Comparison of ENCODE assay signal across 1 cellular context in the genomic region with DNA sequence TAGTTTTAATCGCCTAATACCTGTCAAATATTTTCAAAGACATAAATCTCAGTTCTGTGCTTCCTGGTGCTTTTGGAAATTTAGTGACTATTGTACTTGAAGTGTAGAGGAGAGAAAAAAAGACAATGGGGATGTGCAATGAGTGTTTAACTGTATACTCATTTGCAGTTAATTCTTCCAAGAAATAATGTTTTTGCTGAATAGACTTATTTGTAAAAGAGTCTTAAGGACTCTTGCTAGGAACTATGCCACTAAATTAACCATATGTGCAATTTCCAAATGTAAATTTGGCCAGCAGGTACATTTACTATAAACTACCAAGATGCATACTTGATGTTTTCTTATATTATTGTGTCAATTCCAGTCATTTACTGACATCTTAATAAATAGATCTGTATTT.
TF ChIP-seq lines count a peak whose summit lies in the region.

No MANE protein-coding gene starts in this region.

TF ChIP-seq in HEK293, 187 proteins besides CTCF, POLR2A, EP300 and RAD21:
- TF ChIP-seq, protein P1, sequence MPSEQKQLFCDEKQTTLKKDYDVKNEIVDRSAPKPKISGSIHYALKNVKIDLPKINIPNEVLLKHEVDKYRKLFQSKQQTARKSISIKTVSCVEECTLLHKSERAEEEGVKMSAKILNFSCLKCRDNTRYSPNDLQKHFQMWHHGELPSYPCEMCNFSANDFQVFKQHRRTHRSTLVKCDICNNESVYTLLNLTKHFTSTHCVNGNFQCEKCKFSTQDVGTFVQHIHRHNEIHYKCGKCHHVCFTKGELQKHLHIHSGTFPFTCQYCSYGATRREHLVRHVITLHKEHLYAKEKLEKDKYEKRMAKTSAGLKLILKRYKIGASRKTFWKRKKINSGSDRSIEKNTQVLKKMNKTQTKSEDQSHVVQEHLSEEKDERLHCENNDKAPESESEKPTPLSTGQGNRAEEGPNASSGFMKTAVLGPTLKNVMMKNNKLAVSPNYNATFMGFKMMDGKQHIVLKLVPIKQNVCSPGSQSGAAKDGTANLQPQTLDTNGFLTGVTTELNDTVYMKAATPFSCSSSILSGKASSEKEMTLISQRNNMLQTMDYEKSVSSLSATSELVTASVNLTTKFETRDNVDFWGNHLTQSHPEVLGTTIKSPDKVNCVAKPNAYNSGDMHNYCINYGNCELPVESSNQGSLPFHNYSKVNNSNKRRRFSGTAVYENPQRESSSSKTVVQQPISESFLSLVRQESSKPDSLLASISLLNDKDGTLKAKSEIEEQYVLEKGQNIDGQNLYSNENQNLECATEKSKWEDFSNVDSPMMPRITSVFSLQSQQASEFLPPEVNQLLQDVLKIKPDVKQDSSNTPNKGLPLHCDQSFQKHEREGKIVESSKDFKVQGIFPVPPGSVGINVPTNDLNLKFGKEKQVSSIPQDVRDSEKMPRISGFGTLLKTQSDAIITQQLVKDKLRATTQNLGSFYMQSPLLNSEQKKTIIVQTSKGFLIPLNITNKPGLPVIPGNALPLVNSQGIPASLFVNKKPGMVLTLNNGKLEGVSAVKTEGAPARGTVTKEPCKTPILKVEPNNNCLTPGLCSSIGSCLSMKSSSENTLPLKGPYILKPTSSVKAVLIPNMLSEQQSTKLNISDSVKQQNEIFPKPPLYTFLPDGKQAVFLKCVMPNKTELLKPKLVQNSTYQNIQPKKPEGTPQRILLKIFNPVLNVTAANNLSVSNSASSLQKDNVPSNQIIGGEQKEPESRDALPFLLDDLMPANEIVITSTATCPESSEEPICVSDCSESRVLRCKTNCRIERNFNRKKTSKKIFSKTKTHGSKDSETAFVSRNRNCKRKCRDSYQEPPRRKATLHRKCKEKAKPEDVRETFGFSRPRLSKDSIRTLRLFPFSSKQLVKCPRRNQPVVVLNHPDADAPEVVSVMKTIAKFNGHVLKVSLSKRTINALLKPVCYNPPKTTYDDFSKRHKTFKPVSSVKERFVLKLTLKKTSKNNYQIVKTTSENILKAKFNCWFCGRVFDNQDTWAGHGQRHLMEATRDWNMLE (tag by site-specific recombination; conservative IDR thresholded peaks at IDR 0.05; ENCODE audit: low read depth): no peak
- no peak for TF ChIP-seq ZXDB (tag by site-specific recombination; IDR thresholded peaks at IDR 0.05)
- no peak for TF ChIP-seq ZNF354C (tag by site-specific recombination; IDR thresholded peaks at IDR 0.05; ENCODE audit: borderline replicate concordance, low read depth)
- no peak for TF ChIP-seq SP3 (tag by site-specific recombination; IDR thresholded peaks at IDR 0.05)
- TF ChIP-seq, protein P2, sequence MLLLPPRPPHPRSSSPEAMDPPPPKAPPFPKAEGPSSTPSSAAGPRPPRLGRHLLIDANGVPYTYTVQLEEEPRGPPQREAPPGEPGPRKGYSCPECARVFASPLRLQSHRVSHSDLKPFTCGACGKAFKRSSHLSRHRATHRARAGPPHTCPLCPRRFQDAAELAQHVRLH (tag by site-specific recombination; IDR thresholded peaks at IDR 0.05): no peak
TF ChIP-seq in HEK293: peak in this region for 0.
